ENCODE assay signal across 27 cellular contexts in the genomic region with DNA sequence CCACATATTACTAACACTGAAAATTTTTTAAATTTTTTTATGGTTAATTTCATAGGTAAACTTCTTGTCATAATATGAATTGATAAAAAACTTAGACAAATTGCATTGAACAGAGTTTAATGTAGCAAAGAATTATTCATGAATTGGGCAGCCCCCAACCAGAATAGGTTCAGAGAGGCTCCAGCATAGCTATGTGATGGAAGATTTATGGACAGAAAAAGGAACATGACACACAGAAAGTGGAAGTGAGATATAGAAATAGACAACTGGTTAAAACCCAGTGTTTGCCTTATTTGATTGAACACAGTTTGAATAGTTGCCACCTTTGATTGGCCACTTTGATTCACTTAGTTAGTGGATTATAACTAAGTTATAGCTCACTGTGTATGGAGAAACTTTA.
"Had no signal": no experiment of that assay in that cellular context is flagged by ENCODE, and none has a peak within 500 bp of the region (broad histone marks: within the 10 kb centered on the region; RNA-seq: fewer than 3 reads in every experiment).

No MANE protein-coding gene starts in this region.

- H3K4me2 ChIP-seq: hepatocyte had no signal

- H3K4me3 ChIP-seq: esophagus muscularis mucosa, gastroesophageal sphincter, heart left ventricle, hepatocyte, left lung, mucosa of descending colon, pancreas, right lobe of liver, suprapubic skin, transverse colon, upper lobe of right lung, uterus had no signal

- H3K4me1 ChIP-seq: left lung, transverse colon, upper lobe of right lung, uterus had no signal

- H2AFZ ChIP-seq: hepatocyte had no signal

- H3K36me3 ChIP-seq: esophagus muscularis mucosa, gastroesophageal sphincter, heart left ventricle, left lung, neutrophil, pancreas, right lobe of liver, suprapubic skin, transverse colon, upper lobe of right lung, uterus had no signal

- H3K79me2 ChIP-seq: hepatocyte had no signal

- H3K27me3 ChIP-seq: esophagus muscularis mucosa, foreskin keratinocyte, gastroesophageal sphincter, heart left ventricle, hepatocyte, left lung, neutrophil, pancreas, right lobe of liver, suprapubic skin, transverse colon, upper lobe of right lung, uterus had no signal

- DNase-seq: dermis blood vessel endothelial cell; effector memory CD4-positive, alpha-beta T cell; foreskin keratinocyte; heart left ventricle; kidney; left cardiac atrium; left lung; mesenchymal stem cell; mucosa of descending colon; naive B cell; pancreas; right lobe of liver; small intestine; stimulated activated CD4-positive, alpha-beta T cell treated with anti-CD3 and anti-CD28 coated beads, Interleukin-15, amount 100 ng/mL, for 24 hours; stimulated activated CD4-positive, alpha-beta T cell treated with anti-CD3 and anti-CD28 coated beads, Interleukin-2, amount 100 ng/mL, for 48 hours; stimulated activated naive CD4-positive, alpha-beta T cell; stimulated activated naive CD8-positive, alpha-beta T cell treated with anti-CD3 and anti-CD28 coated beads, Interleukin-15, amount 100 ng/mL, for 72 hours; transverse colon; upper lobe of right lung; uterus had no signal

- H3K27ac ChIP-seq: esophagus muscularis mucosa, foreskin keratinocyte, gastroesophageal sphincter, heart left ventricle, hepatocyte, left lung, neutrophil, pancreas, right lobe of liver, suprapubic skin, transverse colon, upper lobe of right lung, uterus had no signal

- H3K9me3 ChIP-seq: esophagus muscularis mucosa, gastroesophageal sphincter, heart left ventricle, left lung, mucosa of descending colon, neutrophil, pancreas, right lobe of liver, suprapubic skin, transverse colon, upper lobe of right lung, uterus had no signal

- FAIRE-seq: endothelial cell of umbilical vein had no signal

- ATAC-seq: foreskin keratinocyte; gastroesophageal sphincter; heart left ventricle; left cardiac atrium; left lung; mucosa of descending colon; natural killer cell treated with Interleukin-12 subunit alpha and Interleukin-12 subunit beta and Interleukin-15 and Interleukin-18, amount 100 ng/mL, for 72 hours; pancreas; right lobe of liver; stimulated activated naive CD8-positive, alpha-beta T cell treated with anti-CD3 and anti-CD28 coated beads, Interleukin-15, amount 100 ng/mL, for 72 hours; upper lobe of right lung had no signal
